In the genomic region with DNA sequence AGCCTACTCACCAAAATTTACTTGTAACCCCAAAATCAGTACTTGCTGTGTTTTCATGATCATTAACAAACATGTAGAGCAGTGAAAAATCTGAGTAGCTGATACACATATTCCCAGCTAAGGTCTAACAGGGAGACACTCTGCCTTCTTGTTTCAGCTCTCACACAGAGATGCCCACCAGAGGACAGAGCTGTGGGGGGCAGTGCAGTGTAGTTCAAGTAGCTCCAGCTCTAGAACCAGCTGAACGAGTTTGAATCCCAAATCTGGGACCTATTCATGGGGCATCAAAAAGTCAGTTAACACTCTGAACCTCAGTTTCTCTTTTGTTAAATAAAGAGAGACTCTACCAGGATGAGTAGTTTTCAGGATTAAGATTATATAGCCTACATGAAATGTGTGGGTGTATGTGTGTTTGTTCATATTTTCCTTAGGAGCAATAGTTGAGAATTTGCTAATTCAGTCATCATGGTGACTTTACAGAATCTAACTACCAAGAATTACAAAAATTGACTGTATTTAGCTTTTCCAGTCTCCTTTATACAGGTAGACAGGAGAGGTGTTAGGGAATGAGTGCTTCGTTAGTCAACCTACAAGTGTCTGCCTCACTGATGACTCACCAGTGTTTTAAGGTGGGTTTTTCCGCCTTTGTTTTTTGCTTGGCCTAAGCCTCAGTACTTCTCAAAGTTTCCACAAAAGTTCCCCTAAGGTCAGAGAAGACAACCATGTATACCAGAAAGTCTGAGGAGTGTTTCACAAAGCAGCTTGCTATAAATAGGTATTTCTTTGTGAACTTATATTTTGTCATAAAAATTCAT, we compare ENCODE assay signal across 1 cellular context.
TF ChIP-seq lines count a peak whose summit lies in the region.

No MANE protein-coding gene starts in this region.

TF ChIP-seq in HCT116, 20 proteins besides CTCF, POLR2A, EP300 and RAD21 (continued from another document):
- TF ChIP-seq, protein P1, sequence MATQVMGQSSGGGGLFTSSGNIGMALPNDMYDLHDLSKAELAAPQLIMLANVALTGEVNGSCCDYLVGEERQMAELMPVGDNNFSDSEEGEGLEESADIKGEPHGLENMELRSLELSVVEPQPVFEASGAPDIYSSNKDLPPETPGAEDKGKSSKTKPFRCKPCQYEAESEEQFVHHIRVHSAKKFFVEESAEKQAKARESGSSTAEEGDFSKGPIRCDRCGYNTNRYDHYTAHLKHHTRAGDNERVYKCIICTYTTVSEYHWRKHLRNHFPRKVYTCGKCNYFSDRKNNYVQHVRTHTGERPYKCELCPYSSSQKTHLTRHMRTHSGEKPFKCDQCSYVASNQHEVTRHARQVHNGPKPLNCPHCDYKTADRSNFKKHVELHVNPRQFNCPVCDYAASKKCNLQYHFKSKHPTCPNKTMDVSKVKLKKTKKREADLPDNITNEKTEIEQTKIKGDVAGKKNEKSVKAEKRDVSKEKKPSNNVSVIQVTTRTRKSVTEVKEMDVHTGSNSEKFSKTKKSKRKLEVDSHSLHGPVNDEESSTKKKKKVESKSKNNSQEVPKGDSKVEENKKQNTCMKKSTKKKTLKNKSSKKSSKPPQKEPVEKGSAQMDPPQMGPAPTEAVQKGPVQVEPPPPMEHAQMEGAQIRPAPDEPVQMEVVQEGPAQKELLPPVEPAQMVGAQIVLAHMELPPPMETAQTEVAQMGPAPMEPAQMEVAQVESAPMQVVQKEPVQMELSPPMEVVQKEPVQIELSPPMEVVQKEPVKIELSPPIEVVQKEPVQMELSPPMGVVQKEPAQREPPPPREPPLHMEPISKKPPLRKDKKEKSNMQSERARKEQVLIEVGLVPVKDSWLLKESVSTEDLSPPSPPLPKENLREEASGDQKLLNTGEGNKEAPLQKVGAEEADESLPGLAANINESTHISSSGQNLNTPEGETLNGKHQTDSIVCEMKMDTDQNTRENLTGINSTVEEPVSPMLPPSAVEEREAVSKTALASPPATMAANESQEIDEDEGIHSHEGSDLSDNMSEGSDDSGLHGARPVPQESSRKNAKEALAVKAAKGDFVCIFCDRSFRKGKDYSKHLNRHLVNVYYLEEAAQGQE (IDR thresholded peaks at IDR 0.05; ENCODE audit: low read depth) = no peak
- TF ChIP-seq CEBPB (IDR thresholded peaks at IDR 0.05; ENCODE audit: low read depth) (no peak), EZH2 (IDR thresholded peaks at IDR 0.05) (no peak), JUND (IDR thresholded peaks at IDR 0.05) (peak; percentile 85), SRF (IDR thresholded peaks at IDR 0.05; ENCODE audit: low read depth) (no peak), SP1 (IDR thresholded peaks at IDR 0.05; ENCODE audit: low read depth) (peak; percentile 69), TCF7L2 (IDR thresholded peaks at IDR 0.05; ENCODE audit: borderline replicate concordance, extremely low read depth, insufficient read depth, insufficient read length) (no peak)
- TF ChIP-seq, protein P2, sequence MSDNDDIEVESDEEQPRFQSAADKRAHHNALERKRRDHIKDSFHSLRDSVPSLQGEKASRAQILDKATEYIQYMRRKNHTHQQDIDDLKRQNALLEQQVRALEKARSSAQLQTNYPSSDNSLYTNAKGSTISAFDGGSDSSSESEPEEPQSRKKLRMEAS (IDR thresholded peaks at IDR 0.05) = no peak
